Comparison of ENCODE assay signal across 1 cellular context in the genomic region with DNA sequence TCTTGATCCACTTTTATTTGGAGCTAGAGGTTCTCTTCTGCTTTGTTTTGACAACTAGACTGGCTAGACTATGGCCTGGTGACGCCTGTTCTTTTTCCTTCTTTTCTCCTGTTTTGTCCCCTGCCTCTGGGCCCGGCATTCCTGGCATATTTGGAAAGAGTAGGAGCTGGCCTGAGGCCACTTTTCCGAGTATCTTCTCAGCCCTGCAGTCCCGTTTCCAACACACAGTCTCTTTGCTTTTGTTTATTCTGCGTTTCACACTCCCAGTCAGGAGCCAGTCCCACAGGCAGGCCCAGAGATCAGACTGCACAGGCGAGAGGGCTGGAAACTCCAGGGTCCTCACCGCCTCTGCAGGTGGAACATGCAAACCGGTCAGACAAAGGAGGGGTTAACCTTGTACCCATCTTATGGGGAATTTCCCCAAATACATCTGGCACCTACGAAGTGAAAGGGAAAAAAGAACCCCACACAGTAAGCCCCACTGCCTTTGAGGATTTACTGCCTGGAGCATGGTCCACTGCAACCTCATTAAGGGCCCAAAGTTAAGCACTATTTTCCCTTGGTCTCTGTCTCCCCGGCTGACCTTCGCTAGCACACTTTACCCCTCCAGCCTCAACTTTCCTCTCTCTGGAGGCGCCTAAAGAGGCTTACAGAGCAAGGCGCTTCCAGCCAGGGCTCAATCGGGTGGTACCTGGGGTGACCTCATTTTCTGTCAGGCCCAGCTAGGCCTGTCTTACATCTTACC.
TF ChIP-seq lines count a peak whose summit lies in the region.

No MANE protein-coding gene starts in this region.

TF ChIP-seq in HepG2, 621 proteins besides CTCF, POLR2A, EP300 and RAD21 (continued from another document and continues in another):
- TF ChIP-seq IKZF4 (CRISPR knock-in tag; IDR thresholded peaks at IDR 0.05; ENCODE audit: borderline replicate concordance, low read depth, not compliant biosample characterization) (no peak), ZNF546 (CRISPR knock-in tag; conservative IDR thresholded peaks at IDR 0.05) (no peak), ZNF484 (CRISPR knock-in tag; IDR thresholded peaks at IDR 0.05; ENCODE audit: borderline replicate concordance, low read depth) (no peak), ZNF766 (CRISPR knock-in tag; IDR thresholded peaks at IDR 0.05; ENCODE audit: borderline replicate concordance) (no peak), ZNF564 (CRISPR knock-in tag; IDR thresholded peaks at IDR 0.05) (no peak), ZFP1 (CRISPR knock-in tag; IDR thresholded peaks at IDR 0.05) (no peak), ZNF749 (CRISPR knock-in tag; IDR thresholded peaks at IDR 0.05; ENCODE audit: borderline replicate concordance) (no peak), MBNL3 (CRISPR knock-in tag; conservative IDR thresholded peaks at IDR 0.05) (no peak), ZNF543 (CRISPR knock-in tag; IDR thresholded peaks at IDR 0.05) (0 out of 2 replicates have a peak, but pooled peaks have one; percentile 81), CHCHD3 (CRISPR knock-in tag; IDR thresholded peaks at IDR 0.05) (no peak), KLF6 (CRISPR knock-in tag; IDR thresholded peaks at IDR 0.05) (0 out of 2 replicates have a peak, but pooled peaks have one; percentile 10), REPIN1 (CRISPR knock-in tag; IDR thresholded peaks at IDR 0.05; ENCODE audit: borderline replicate concordance, low read depth) (no peak), NCOA5 (CRISPR knock-in tag; IDR thresholded peaks at IDR 0.05) (no peak), RXRB (CRISPR knock-in tag; IDR thresholded peaks at IDR 0.05; ENCODE audit: borderline replicate concordance) (peak; percentile 74; the same call in 1 of the 2 replicates), KLF15 (CRISPR knock-in tag; IDR thresholded peaks at IDR 0.05; ENCODE audit: borderline replicate concordance) (no peak), MYC (CRISPR knock-in tag; IDR thresholded peaks at IDR 0.05; ENCODE audit: borderline replicate concordance) (no peak), PAX8 (CRISPR knock-in tag; IDR thresholded peaks at IDR 0.05; ENCODE audit: borderline replicate concordance) (no peak), CREB1 (IDR thresholded peaks at IDR 0.05) (no peak), CREB1 (CRISPR knock-in tag; IDR thresholded peaks at IDR 0.05) (no peak), RELA (CRISPR knock-in tag; IDR thresholded peaks at IDR 0.05) (no peak; the same call in 1 of the 2 replicates), ZKSCAN8 (CRISPR knock-in tag; IDR thresholded peaks at IDR 0.05; ENCODE audit: borderline replicate concordance) (peak; percentile 25; the same call in 1 of the 2 replicates), DR1 (CRISPR knock-in tag; IDR thresholded peaks at IDR 0.05) (no peak), TAF15 (IDR thresholded peaks at IDR 0.05; ENCODE audit: low read depth, low read length, poor library complexity, severe bottlenecking) (no peak), ZNF253 (CRISPR knock-in tag; IDR thresholded peaks at IDR 0.05; ENCODE audit: borderline replicate concordance) (no peak), MXD4 (CRISPR knock-in tag; IDR thresholded peaks at IDR 0.05) (peak; percentile 52; the same call in 1 of the 2 replicates)
- TF ChIP-seq, protein P1, sequence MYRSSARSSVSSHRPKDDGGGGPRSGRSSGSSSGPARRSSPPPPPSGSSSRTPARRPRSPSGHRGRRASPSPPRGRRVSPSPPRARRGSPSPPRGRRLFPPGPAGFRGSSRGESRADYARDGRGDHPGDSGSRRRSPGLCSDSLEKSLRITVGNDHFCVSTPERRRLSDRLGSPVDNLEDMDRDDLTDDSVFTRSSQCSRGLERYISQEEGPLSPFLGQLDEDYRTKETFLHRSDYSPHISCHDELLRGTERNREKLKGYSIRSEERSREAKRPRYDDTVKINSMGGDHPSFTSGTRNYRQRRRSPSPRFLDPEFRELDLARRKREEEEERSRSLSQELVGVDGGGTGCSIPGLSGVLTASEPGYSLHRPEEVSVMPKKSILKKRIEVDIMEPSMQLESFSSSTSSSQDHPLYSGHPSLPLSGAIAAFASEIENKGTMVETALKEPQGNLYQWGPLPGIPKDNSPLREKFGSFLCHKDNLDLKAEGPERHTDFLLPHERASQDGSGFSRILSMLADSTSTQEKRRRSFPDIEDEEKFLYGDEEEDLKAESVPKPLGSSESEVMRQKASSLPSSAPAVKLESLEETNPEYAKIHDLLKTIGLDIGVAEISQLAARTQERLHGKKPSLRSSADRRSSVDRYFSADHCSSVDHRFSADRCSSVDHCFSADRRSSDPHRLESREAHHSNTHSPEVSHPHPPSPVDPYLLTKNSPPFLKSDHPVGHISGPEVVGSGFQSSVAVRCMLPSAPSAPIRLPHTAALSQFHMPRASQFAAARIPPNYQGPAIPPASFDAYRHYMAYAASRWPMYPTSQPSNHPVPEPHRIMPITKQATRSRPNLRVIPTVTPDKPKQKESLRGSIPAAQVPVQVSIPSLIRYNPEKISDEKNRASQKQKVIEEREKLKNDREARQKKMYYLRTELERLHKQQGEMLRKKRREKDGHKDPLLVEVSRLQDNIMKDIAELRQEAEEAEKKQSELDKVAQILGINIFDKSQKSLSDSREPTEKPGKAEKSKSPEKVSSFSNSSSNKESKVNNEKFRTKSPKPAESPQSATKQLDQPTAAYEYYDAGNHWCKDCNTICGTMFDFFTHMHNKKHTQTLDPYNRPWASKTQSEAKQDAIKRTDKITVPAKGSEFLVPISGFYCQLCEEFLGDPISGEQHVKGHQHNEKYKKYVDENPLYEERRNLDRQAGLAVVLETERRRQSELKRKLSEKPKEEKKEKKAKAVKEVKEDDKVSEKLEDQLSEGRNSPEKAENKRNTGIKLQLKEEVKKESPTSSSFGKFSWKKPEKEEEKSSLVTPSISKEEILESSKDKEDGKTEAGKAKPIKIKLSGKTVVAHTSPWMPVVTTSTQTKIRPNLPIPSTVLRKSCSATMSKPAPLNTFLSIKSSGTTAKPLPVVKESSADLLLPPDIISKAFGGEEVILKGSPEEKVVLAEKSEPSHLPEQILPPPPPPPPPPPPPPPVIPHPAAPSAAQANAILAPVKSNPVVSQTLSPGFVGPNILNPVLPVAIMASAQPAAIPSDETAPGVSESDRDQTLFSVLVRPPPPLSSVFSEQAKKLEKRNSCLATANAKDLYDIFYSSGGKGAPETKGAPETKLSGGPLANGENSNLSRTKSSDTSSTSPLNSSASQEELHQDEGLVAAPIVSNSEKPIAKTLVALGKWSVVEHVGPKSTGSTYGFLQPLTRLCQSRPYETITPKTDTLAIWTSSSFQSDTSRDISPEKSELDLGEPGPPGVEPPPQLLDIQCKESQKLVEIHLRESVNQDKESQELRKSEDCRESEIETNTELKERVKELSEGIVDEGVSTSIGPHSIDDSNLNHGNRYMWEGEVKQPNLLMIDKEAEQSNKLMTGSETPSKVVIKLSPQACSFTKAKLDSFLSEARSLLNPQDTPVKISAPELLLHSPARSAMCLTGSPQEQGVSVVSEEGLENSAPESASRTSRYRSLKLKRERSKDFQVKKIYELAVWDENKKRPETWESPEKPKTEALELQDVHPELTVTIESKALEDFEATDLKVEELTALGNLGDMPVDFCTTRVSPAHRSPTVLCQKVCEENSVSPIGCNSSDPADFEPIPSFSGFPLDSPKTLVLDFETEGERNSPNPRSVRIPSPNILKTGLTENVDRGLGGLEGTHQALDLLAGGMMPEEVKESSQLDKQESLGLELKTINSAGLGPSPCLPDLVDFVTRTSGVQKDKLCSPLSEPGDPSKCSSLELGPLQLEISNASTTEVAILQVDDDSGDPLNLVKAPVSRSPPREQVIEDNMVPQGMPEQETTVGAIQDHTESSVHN (CRISPR knock-in tag; IDR thresholded peaks at IDR 0.05) = no peak
- TF ChIP-seq, protein P2, sequence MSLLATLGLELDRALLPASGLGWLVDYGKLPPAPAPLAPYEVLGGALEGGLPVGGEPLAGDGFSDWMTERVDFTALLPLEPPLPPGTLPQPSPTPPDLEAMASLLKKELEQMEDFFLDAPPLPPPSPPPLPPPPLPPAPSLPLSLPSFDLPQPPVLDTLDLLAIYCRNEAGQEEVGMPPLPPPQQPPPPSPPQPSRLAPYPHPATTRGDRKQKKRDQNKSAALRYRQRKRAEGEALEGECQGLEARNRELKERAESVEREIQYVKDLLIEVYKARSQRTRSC (CRISPR knock-in tag; IDR thresholded peaks at IDR 0.05; ENCODE audit: low read depth) = 0 out of 2 replicates have a peak, but pooled peaks have one; percentile 49
- TF ChIP-seq, protein P3, sequence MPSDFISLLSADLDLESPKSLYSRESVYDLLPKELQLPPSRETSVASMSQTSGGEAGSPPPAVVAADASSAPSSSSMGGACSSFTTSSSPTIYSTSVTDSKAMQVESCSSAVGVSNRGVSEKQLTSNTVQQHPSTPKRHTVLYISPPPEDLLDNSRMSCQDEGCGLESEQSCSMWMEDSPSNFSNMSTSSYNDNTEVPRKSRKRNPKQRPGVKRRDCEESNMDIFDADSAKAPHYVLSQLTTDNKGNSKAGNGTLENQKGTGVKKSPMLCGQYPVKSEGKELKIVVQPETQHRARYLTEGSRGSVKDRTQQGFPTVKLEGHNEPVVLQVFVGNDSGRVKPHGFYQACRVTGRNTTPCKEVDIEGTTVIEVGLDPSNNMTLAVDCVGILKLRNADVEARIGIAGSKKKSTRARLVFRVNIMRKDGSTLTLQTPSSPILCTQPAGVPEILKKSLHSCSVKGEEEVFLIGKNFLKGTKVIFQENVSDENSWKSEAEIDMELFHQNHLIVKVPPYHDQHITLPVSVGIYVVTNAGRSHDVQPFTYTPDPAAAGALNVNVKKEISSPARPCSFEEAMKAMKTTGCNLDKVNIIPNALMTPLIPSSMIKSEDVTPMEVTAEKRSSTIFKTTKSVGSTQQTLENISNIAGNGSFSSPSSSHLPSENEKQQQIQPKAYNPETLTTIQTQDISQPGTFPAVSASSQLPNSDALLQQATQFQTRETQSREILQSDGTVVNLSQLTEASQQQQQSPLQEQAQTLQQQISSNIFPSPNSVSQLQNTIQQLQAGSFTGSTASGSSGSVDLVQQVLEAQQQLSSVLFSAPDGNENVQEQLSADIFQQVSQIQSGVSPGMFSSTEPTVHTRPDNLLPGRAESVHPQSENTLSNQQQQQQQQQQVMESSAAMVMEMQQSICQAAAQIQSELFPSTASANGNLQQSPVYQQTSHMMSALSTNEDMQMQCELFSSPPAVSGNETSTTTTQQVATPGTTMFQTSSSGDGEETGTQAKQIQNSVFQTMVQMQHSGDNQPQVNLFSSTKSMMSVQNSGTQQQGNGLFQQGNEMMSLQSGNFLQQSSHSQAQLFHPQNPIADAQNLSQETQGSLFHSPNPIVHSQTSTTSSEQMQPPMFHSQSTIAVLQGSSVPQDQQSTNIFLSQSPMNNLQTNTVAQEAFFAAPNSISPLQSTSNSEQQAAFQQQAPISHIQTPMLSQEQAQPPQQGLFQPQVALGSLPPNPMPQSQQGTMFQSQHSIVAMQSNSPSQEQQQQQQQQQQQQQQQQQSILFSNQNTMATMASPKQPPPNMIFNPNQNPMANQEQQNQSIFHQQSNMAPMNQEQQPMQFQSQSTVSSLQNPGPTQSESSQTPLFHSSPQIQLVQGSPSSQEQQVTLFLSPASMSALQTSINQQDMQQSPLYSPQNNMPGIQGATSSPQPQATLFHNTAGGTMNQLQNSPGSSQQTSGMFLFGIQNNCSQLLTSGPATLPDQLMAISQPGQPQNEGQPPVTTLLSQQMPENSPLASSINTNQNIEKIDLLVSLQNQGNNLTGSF (CRISPR knock-in tag; IDR thresholded peaks at IDR 0.05) = no peak
- TF ChIP-seq, protein P4, sequence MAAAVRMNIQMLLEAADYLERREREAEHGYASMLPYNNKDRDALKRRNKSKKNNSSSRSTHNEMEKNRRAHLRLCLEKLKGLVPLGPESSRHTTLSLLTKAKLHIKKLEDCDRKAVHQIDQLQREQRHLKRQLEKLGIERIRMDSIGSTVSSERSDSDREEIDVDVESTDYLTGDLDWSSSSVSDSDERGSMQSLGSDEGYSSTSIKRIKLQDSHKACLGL (CRISPR knock-in tag; IDR thresholded peaks at IDR 0.05) = no peak
- TF ChIP-seq, protein P5, sequence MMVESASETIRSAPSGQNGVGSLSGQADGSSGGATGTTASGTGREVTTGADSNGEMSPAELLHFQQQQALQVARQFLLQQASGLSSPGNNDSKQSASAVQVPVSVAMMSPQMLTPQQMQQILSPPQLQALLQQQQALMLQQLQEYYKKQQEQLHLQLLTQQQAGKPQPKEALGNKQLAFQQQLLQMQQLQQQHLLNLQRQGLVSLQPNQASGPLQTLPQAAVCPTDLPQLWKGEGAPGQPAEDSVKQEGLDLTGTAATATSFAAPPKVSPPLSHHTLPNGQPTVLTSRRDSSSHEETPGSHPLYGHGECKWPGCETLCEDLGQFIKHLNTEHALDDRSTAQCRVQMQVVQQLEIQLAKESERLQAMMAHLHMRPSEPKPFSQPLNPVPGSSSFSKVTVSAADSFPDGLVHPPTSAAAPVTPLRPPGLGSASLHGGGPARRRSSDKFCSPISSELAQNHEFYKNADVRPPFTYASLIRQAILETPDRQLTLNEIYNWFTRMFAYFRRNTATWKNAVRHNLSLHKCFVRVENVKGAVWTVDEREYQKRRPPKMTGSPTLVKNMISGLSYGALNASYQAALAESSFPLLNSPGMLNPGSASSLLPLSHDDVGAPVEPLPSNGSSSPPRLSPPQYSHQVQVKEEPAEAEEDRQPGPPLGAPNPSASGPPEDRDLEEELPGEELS (CRISPR knock-in tag; IDR thresholded peaks at IDR 0.05) = peak; percentile 61
- TF ChIP-seq, protein P6, sequence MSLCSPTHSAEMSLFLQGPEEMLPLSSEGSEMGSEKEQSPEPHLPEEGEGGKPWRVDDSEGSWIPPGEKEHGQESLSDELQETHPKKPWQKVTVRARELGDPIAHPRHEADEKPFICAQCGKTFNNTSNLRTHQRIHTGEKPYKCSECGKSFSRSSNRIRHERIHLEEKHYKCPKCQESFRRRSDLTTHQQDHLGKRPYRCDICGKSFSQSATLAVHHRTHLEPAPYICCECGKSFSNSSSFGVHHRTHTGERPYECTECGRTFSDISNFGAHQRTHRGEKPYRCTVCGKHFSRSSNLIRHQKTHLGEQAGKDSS (CRISPR knock-in tag; IDR thresholded peaks at IDR 0.05; ENCODE audit: borderline replicate concordance, low read depth) = peak; percentile 87; the same call in 1 of the 2 replicates
- TF ChIP-seq, protein P7, sequence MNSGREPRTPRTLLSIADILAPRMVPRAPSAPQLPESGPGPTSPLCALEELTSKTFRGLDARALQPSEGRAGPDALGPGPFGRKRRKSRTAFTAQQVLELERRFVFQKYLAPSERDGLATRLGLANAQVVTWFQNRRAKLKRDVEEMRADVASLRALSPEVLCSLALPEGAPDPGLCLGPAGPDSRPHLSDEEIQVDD (CRISPR knock-in tag; IDR thresholded peaks at IDR 0.05; ENCODE audit: borderline replicate concordance) = no peak
- TF ChIP-seq, protein P8, sequence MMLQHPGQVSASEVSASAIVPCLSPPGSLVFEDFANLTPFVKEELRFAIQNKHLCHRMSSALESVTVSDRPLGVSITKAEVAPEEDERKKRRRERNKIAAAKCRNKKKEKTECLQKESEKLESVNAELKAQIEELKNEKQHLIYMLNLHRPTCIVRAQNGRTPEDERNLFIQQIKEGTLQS (CRISPR knock-in tag; IDR thresholded peaks at IDR 0.05) = no peak
- TF ChIP-seq, protein P9, sequence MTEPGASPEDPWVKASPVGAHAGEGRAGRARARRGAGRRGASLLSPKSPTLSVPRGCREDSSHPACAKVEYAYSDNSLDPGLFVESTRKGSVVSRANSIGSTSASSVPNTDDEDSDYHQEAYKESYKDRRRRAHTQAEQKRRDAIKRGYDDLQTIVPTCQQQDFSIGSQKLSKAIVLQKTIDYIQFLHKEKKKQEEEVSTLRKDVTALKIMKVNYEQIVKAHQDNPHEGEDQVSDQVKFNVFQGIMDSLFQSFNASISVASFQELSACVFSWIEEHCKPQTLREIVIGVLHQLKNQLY (CRISPR knock-in tag; IDR thresholded peaks at IDR 0.05) = peak; percentile 41; the same call in 1 of the 2 replicates
